In genomic region chr9:70013598-70014196, GRCh38 we compare ENCODE assay signal across 11 cellular contexts. TPM values are rescaled to one million over a fixed set of nuclear protein-coding genes. Genes with fewer than 3 reads are reported as not detected.
DNase-seq lines count a peak whose midpoint lies in the region; FAIRE-seq and TF ChIP-seq lines count a peak whose summit lies in the region.
"Had no signal": no experiment of that assay in that cellular context is flagged by ENCODE, and none has a peak within 500 bp of the region (broad histone marks: within the 10 kb centered on the region; RNA-seq: fewer than 3 reads in every experiment).

No MANE protein-coding gene starts in this region.

- no peaks in the 10 kb centered on the region for H3K36me3 Mint-ChIP-seq in activated CD4-positive, alpha-beta memory T cell treated with anti-CD3 and anti-CD28 coated beads, Interleukin-2, amount 10 ng/mL, durations not matched to agents 7 days and 5 days (ENCODE audit: low read depth)

- H3K4me3 ChIP-seq in bronchial epithelial cell (ENCODE audit: low read depth, low read length), result no peak overlapping the region
- no peak overlapping the region for H3K4me3 ChIP-seq in osteoblast (ENCODE audit: insufficient read depth, low read length)
- H3K4me3 ChIP-seq: prostate gland, SJCRH30, vagina had no signal

- POLR2A ChIA-PET in activated CD4-positive, alpha-beta memory T cell treated with anti-CD3 and anti-CD28 coated beads, Interleukin-2, amount 10 ng/mL, durations not matched to agents 7 days and 5 days (lab: Charles Lee), result no interaction called here

- H3K27me3 ChIP-seq in bronchial epithelial cell (ENCODE audit: control insufficient read depth, insufficient read depth, low read length) (no peaks in the 10 kb centered on the region), osteoblast (ENCODE audit: insufficient read depth, low read length) (no peaks in the 10 kb centered on the region)
- H3K27me3 ChIP-seq: SJCRH30, vagina had no signal

- H3K4me1 ChIP-seq in osteoblast (ENCODE audit: insufficient read depth, low read length), result peaks cover 3% of the 10 kb centered on the region
- H3K4me1 ChIP-seq: prostate gland had no signal

- FAIRE-seq in bronchial epithelial cell (lab: Jason Lieb, UNC), result no peak

- no peak overlapping the region for H3K4me2 ChIP-seq in osteoblast (ENCODE audit: insufficient read depth, low read length)

- H3K27me3 Mint-ChIP-seq in activated CD4-positive, alpha-beta memory T cell treated with anti-CD3 and anti-CD28 coated beads, Interleukin-2, amount 10 ng/mL, durations not matched to agents 7 days and 5 days, result peaks cover 2% of the 10 kb centered on the region

- DNase-seq in GM03348 (ENCODE audit: low spot score), result peak; percentile 39
- peak; percentile 20 for DNase-seq in NCI-H146 treated with DMSO at 0.1 percent for 48 hours (lab: John Stamatoyannopoulos, UW; ENCODE audit: unreplicated experiment)
- DNase-seq in bronchial epithelial cell (ENCODE audit: low read depth), result peak; percentile 72
- peak; percentile 46 for DNase-seq in osteoblast (ENCODE audit: insufficient read length, low spot score, missing footprints)
- no peak for DNase-seq in NCI-H446 treated with DMSO at 0.1 percent for 48 hours (lab: John Stamatoyannopoulos, UW)
- no peak for DNase-seq in activated CD4-positive, alpha-beta T cell treated with anti-CD3 and anti-CD28 coated beads, Interleukin-2, amount 50 U/mL, for 4 hours
- DNase-seq in activated CD4-positive, alpha-beta memory T cell treated with anti-CD3 and anti-CD28 coated beads, Interleukin-2, amount 10 ng/mL, durations not matched to agents 7 days and 5 days, result no peak
- DNase-seq: activated CD4-positive, alpha-beta T cell treated with anti-CD3 and anti-CD28 coated beads, Interleukin-2, amount 50 U/mL, for 48 hours had no signal

- H3K79me2 ChIP-seq in osteoblast (ENCODE audit: insufficient read depth, low read length), result no peaks in the 10 kb centered on the region

- no peak overlapping the region for H3K27ac ChIP-seq in osteoblast (ENCODE audit: low read depth, low read length)
- H3K27ac ChIP-seq: prostate gland, SJCRH30, vagina had no signal

- H2AFZ ChIP-seq in osteoblast (ENCODE audit: low read length), result no peak overlapping the region

- H3K9me3 Mint-ChIP-seq in activated CD4-positive, alpha-beta memory T cell treated with anti-CD3 and anti-CD28 coated beads, Interleukin-2, amount 10 ng/mL, durations not matched to agents 7 days and 5 days, result no peaks in the 10 kb centered on the region

- no peaks in the 10 kb centered on the region for H3K4me1 Mint-ChIP-seq in activated CD4-positive, alpha-beta memory T cell treated with anti-CD3 and anti-CD28 coated beads, Interleukin-2, amount 10 ng/mL, durations not matched to agents 7 days and 5 days

- no peaks in the 10 kb centered on the region for H3K36me3 ChIP-seq in bronchial epithelial cell (ENCODE audit: control insufficient read depth, insufficient read depth, low read length)
- no peaks in the 10 kb centered on the region for H3K36me3 ChIP-seq in osteoblast (ENCODE audit: insufficient read depth, low read length)
- H3K36me3 ChIP-seq: prostate gland, SJCRH30, vagina had no signal

- H3K9me3 ChIP-seq in osteoblast (ENCODE audit: low read depth, low read length), result no peaks in the 10 kb centered on the region
- H3K9me3 ChIP-seq: prostate gland, SJCRH30, vagina had no signal

- CTCF ChIA-PET in activated CD4-positive, alpha-beta memory T cell treated with anti-CD3 and anti-CD28 coated beads, Interleukin-2, amount 10 ng/mL, durations not matched to agents 7 days and 5 days (lab: Charles Lee), result no interaction called here

- H3K27ac Mint-ChIP-seq in activated CD4-positive, alpha-beta memory T cell treated with anti-CD3 and anti-CD28 coated beads, Interleukin-2, amount 10 ng/mL, durations not matched to agents 7 days and 5 days, result no peak overlapping the region

- no peaks in the 10 kb centered on the region for H4K20me1 ChIP-seq in osteoblast (ENCODE audit: insufficient read depth, low read length)

- TF ChIP-seq CTCF in bronchial epithelial cell (IDR thresholded peaks at IDR 0.05; ENCODE audit: insufficient read depth, low read length, severe bottlenecking), result no peak
- TF ChIP-seq CTCF in osteoblast (IDR thresholded peaks at IDR 0.05; ENCODE audit: extremely low read depth, low read depth, low read length), result no peak

- H3K4me3 Mint-ChIP-seq in activated CD4-positive, alpha-beta memory T cell treated with anti-CD3 and anti-CD28 coated beads, Interleukin-2, amount 10 ng/mL, durations not matched to agents 7 days and 5 days, result no peak overlapping the region

RNA-seq across cellular contexts. Expression of gene MAMDC2, which starts 30.0 kb away (rescaled TPM):
- 0.26 and 0.53 TPM in 2 replicates for total RNA-seq in bronchial epithelial cell
- total RNA-seq in osteoblast, result 1.4 and 1.5 TPM in 2 replicates
- total RNA-seq in activated CD4-positive, alpha-beta memory T cell treated with anti-CD3 and anti-CD28 coated beads, Interleukin-2, amount 10 ng/mL, durations not matched to agents 7 days and 5 days, result under 1 TPM in 1 of 2 experiments, not detected in 1; 0.05 TPM

Comparison
In these comparisons a context has a peak if more than half of its experiments do, and no peak if none do; other contexts are left out.
1. DNase-seq: peak in GM03348 (single experiment), NCI-H146 treated with DMSO at 0.1 percent for 48 hours (single experiment), bronchial epithelial cell (single experiment) and osteoblast (single experiment); none in NCI-H446 treated with DMSO at 0.1 percent for 48 hours (single experiment), activated CD4-positive, alpha-beta T cell treated with anti-CD3 and anti-CD28 coated beads, Interleukin-2, amount 50 U/mL, for 4 hours (0 of 2) and activated CD4-positive, alpha-beta memory T cell treated with anti-CD3 and anti-CD28 coated beads, Interleukin-2, amount 10 ng/mL, durations not matched to agents 7 days and 5 days (single experiment).